In genomic region chr4:119173729-119174361, GRCh38 we compare ENCODE assay signal across 5 cellular contexts. TPM values are rescaled to one million over a fixed set of nuclear protein-coding genes. Genes with fewer than 3 reads are reported as not detected.
"Had no signal": no experiment of that assay in that cellular context is flagged by ENCODE, and none has a peak within 500 bp of the region (broad histone marks: within the 10 kb centered on the region; RNA-seq: fewer than 3 reads in every experiment).

No MANE protein-coding gene starts in this region.

RNA-seq across cellular contexts. Expression of gene MYOZ2, which starts 38.2 kb away (rescaled TPM):
- total RNA-seq: GM23338, H1, H4, H7, H9 had no signal
- polyA plus RNA-seq: GM23338, H1 had no signal
